23 cellular contexts compared by ENCODE assay signal in genomic region chr13:73089216-73089615, GRCh38.
"Had no signal": no experiment of that assay in that cellular context is flagged by ENCODE, and none has a peak within 500 bp of the region (broad histone marks: within the 10 kb centered on the region; RNA-seq: fewer than 3 reads in every experiment).

No MANE protein-coding gene starts in this region.

- H3K27me3 ChIP-seq: left lung, neutrophil, pancreas, right atrium auricular region, upper lobe of right lung had no signal

- H3K9me3 ChIP-seq: pancreas, upper lobe of right lung had no signal

- DNase-seq: activated CD4-positive, alpha-beta T cell treated with anti-CD3 and anti-CD28 coated beads, Interleukin-2, amount 10 ng/mL, durations not matched to agents 7 days and 5 days; activated CD4-positive, CD25-positive, alpha-beta regulatory T cell treated with anti-CD3 and anti-CD28 coated beads, Interleukin-2, amount 50 U/mL, for 72 hours; activated CD8-positive, alpha-beta memory T cell treated with anti-CD3 and anti-CD28 coated beads, Interleukin-2, amount 10 ng/mL, durations not matched to agents 7 days and 5 days; activated CD8-positive, alpha-beta T cell treated with anti-CD3 and anti-CD28 coated beads for 36 hours; activated gamma-delta T cell; activated naive CD4-positive, alpha-beta T cell treated with anti-CD3 and anti-CD28 coated beads, Interleukin-2, amount 50 U/mL, for 16 hours; activated naive CD8-positive, alpha-beta T cell treated with anti-CD3 and anti-CD28 coated beads, Interleukin-2, amount 50 U/mL, for 24 hours; activated T-cell treated with anti-CD3 and anti-CD28 coated beads for 4 hours; effector CD4-positive, alpha-beta T cell; foreskin melanocyte; immature natural killer cell; left lung; pancreas; psoas muscle; stimulated activated CD4-positive, alpha-beta T cell treated with anti-CD3 and anti-CD28 coated beads, Interleukin-12 subunit alpha, Interleukin-12 subunit beta, amount 100 ng/mL, for 4 hours; stimulated activated CD4-positive, alpha-beta T cell treated with anti-CD3 and anti-CD28 coated beads, Interleukin-4, amount 100 ng/mL, for 4 hours; stimulated activated naive CD8-positive, alpha-beta T cell treated with anti-CD3 and anti-CD28 coated beads, Interleukin-15, Interleukin-2, amounts not matched to agents 100 U/mL and 50 U/mL, for 24 hours; upper lobe of right lung; WERI-Rb-1 had no signal

- H3K27ac ChIP-seq: neutrophil, psoas muscle, right atrium auricular region, upper lobe of right lung, WERI-Rb-1 had no signal

- H3K36me3 ChIP-seq: left lung, neutrophil, pancreas, right atrium auricular region, upper lobe of right lung, WERI-Rb-1 had no signal

- H3K4me3 ChIP-seq: left lung, lung, pancreas, psoas muscle, right atrium auricular region, upper lobe of right lung had no signal

- H3K4me1 ChIP-seq: psoas muscle, right atrium auricular region, upper lobe of right lung had no signal

- ATAC-seq: activated CD8-positive, alpha-beta memory T cell treated with anti-CD3 and anti-CD28 coated beads, Interleukin-2, amount 10 ng/mL, durations not matched to agents 7 days and 5 days; activated CD8-positive, alpha-beta T cell treated with anti-CD3 and anti-CD28 coated beads for 36 hours; activated naive CD8-positive, alpha-beta T cell treated with anti-CD3 and anti-CD28 coated beads, Interleukin-2, amount 50 U/mL, for 24 hours; natural killer cell treated with Interleukin-12 subunit alpha and Interleukin-12 subunit beta and Interleukin-15 and Interleukin-18, amount 100 ng/mL, for 72 hours; psoas muscle; stimulated activated naive CD8-positive, alpha-beta T cell treated with anti-CD3 and anti-CD28 coated beads, Interleukin-15, Interleukin-2, amounts not matched to agents 100 U/mL and 50 U/mL, for 24 hours had no signal
